Comparison of ENCODE assay signal across 12 cellular contexts in the genomic region with DNA sequence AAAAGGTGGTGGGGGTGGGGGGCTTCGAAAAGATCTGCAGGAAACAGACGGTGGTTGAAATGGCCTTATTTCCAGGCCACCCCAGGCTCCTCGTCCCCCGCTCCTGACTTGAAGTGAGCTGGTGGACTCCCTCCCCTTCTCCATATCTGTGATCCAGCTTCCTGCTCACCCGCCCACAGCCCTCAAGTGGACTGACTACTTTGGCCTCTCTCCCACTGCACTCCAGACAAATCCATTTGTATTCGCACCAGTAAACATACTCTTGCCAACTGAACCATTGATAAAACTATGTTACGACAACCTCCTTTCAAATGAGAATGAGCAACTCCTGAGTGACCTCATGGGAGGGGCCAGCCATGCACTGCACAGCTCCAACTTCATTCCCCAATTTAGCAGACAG.
DNase-seq lines count a peak whose midpoint lies in the region; ATAC-seq, FAIRE-seq and TF ChIP-seq lines count a peak whose summit lies in the region.
"Had no signal": no experiment of that assay in that cellular context is flagged by ENCODE, and none has a peak within 500 bp of the region (broad histone marks: within the 10 kb centered on the region; RNA-seq: fewer than 3 reads in every experiment).

No MANE protein-coding gene starts in this region.

- no peaks in the 10 kb centered on the region for H3K36me3 ChIP-seq in endothelial cell of umbilical vein (ENCODE audit: control insufficient read depth in 2 of 2, extremely low read depth in 1 of 2, insufficient read depth in 2 of 2, low read length in 2 of 2)

- no peaks in the 10 kb centered on the region for H3K9me1 ChIP-seq in endothelial cell of umbilical vein (replicated peaks; ENCODE audit: control insufficient read depth, extremely low read depth, insufficient read depth, low read length)

- no peak overlapping the region for H3K9ac ChIP-seq in endothelial cell of umbilical vein (replicated peaks; ENCODE audit: extremely low read depth, insufficient read depth, low read length)

- POLR2A ChIA-PET in endothelial cell of umbilical vein (lab: Charles Lee) = no interaction called here

- no peak overlapping the region for H2AFZ ChIP-seq in endothelial cell of umbilical vein (ENCODE audit: low read depth, low read length)
- H2AFZ ChIP-seq: PC-9 had no signal

- no peaks in the 10 kb centered on the region for H4K20me1 ChIP-seq in endothelial cell of umbilical vein (replicated peaks; ENCODE audit: control insufficient read depth, extremely low read depth, insufficient read depth, low read length)

- DNase-seq in COLO829 (ENCODE audit: low spot score) (peak; percentile 46), NCI-H510A treated with DMSO at 0.1 percent for 48 hours (lab: John Stamatoyannopoulos, UW) (peak; percentile 95), endothelial cell of umbilical vein (ENCODE audit: low read depth, low spot score) (peak; percentile 35), midbrain (lab: John Stamatoyannopoulos, UW) (peak; percentile 29), inferior parietal cortex (ENCODE audit: extremely low spot score) (no peak), NOMO-1 (lab: John Stamatoyannopoulos, UW; ENCODE audit: unreplicated experiment in 2 of 2) (no peak)
- DNase-seq: CD4-positive, CD25-positive, alpha-beta regulatory T cell; naive B cell; PC-9 had no signal

- dilution Hi-C loops in endothelial cell of umbilical vein (cut with MboI; ENCODE audit: extremely low pct_ligation_motif_present, low sequenced_read_pairs) = no loop called here

- FAIRE-seq in endothelial cell of umbilical vein (lab: Jason Lieb, UNC) = no peak
- FAIRE-seq: GM19239 had no signal

- no peaks in the 10 kb centered on the region for H3K9me3 ChIP-seq in endothelial cell of umbilical vein (replicated peaks; ENCODE audit: control insufficient read depth, insufficient read depth, low read length)

- no peak for ATAC-seq in GM21423 (IDR thresholded peaks at IDR 0.05; ENCODE audit: unreplicated experiment)
- no peak for ATAC-seq in GM21390 (IDR thresholded peaks at IDR 0.05; ENCODE audit: unreplicated experiment)

- no peak overlapping the region for H3K27ac ChIP-seq in endothelial cell of umbilical vein (ENCODE audit: insufficient read depth, low read depth, low read length)
- H3K27ac ChIP-seq: PC-9 had no signal

- no peak overlapping the region for H3K4me3 ChIP-seq in endothelial cell of umbilical vein (replicated peaks in 1 of 3; ENCODE audit: insufficient read depth in 1 of 3, low read depth in 1 of 3, low read length in 3 of 3)
- H3K4me3 ChIP-seq: PC-9 had no signal

- no peaks in the 10 kb centered on the region for H3K79me2 ChIP-seq in endothelial cell of umbilical vein (ENCODE audit: control insufficient read depth, insufficient read depth, low read length)

- no peak for TF ChIP-seq CTCF in endothelial cell of umbilical vein (IDR thresholded peaks at IDR 0.05; ENCODE audit: extremely low read depth in 1 of 2, insufficient read depth in 1 of 2, low read depth in 1 of 2, low read length in 2 of 2)

- H3K4me1 ChIP-seq in endothelial cell of umbilical vein (ENCODE audit: control insufficient read depth, extremely low read depth, insufficient read depth, low read length) = no peaks in the 10 kb centered on the region

- CTCF ChIA-PET in endothelial cell of umbilical vein (lab: Charles Lee) = no interaction called here

- BruUV-seq in endothelial cell of umbilical vein (replicated peaks; lab: Mats Ljungman, UMichigan) = no TSS peak

- no peaks in the 10 kb centered on the region for H3K27me3 ChIP-seq in endothelial cell of umbilical vein (ENCODE audit: control insufficient read depth in 2 of 2, insufficient read depth in 2 of 2, low read length in 2 of 2)

- TF ChIP-seq POLR2A in endothelial cell of umbilical vein (IDR thresholded peaks at IDR 0.05; ENCODE audit: low read depth, low read length) = no peak

- H3K4me2 ChIP-seq in endothelial cell of umbilical vein (ENCODE audit: insufficient read depth, low read length) = no peak overlapping the region
- H3K4me2 ChIP-seq: PC-9 had no signal

- intact Hi-C loops in endothelial cell of umbilical vein (cut with micrococcal nuclease) = no loop called here

TF ChIP-seq in endothelial cell of umbilical vein, 7 proteins besides CTCF, POLR2A, EP300 and RAD21:
- TF ChIP-seq POLR2AphosphoS5 (IDR thresholded peaks at IDR 0.05; ENCODE audit: insufficient read depth, low read depth, low read length) = no peak
- no peak for TF ChIP-seq GATA2 (IDR thresholded peaks at IDR 0.05; ENCODE audit: insufficient read depth, insufficient read length, low read depth, low read length)
- TF ChIP-seq EZH2 (IDR thresholded peaks at IDR 0.05; ENCODE audit: borderline replicate concordance, low read depth, low read length, severe bottlenecking) = no peak
- TF ChIP-seq JUN (IDR thresholded peaks at IDR 0.05; ENCODE audit: borderline replicate concordance, insufficient read depth, insufficient read length, low read depth) = no peak
- TF ChIP-seq, protein P1, sequence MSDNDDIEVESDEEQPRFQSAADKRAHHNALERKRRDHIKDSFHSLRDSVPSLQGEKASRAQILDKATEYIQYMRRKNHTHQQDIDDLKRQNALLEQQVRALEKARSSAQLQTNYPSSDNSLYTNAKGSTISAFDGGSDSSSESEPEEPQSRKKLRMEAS (IDR thresholded peaks at IDR 0.05; ENCODE audit: insufficient read depth, insufficient read length) = no peak
- no peak for TF ChIP-seq FOS (IDR thresholded peaks at IDR 0.05; ENCODE audit: borderline replicate concordance, insufficient read depth, low read length)
- no peak for TF ChIP-seq MYC (IDR thresholded peaks at IDR 0.05; ENCODE audit: low read depth, low read length)

Comparison
In these comparisons a context has a peak if more than half of its experiments do, and no peak if none do; other contexts are left out.
1. DNase-seq: peak in COLO829 (single experiment), NCI-H510A treated with DMSO at 0.1 percent for 48 hours (single experiment), endothelial cell of umbilical vein (single experiment) and midbrain (single experiment); none in inferior parietal cortex (single experiment) and NOMO-1 (0 of 2).